ENCODE assay signal across 16 cellular contexts in the genomic region with DNA sequence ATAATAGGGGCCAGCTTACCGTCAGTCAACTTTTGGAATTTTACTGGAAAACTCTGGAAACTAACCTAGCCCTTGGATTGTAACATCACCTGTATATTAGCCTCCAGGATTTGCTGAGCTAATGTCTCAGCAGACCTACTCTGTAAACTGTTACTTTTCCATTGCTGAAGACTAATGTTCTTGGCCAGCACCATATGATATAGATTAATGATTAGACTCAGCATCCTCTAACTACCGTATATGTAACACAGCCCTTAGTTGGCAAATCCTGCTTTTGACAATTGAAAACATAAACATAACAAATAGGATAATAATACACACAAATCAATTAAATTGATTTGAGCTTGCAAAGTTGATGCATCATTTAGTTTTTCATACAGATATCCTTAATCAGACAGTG.
"Had no signal": no experiment of that assay in that cellular context is flagged by ENCODE, and none has a peak within 500 bp of the region (broad histone marks: within the 10 kb centered on the region; RNA-seq: fewer than 3 reads in every experiment).

No MANE protein-coding gene starts in this region.

- H3K27ac ChIP-seq: body of pancreas, foreskin keratinocyte, sigmoid colon, stomach, testis, upper lobe of right lung had no signal

- DNase-seq: activated CD4-positive, alpha-beta T cell treated with anti-CD3 and anti-CD28 coated beads, Interleukin-2, amount 50 U/mL, for 1 hour; activated CD8-positive, alpha-beta memory T cell treated with anti-CD3 and anti-CD28 coated beads for 24 hours; activated gamma-delta T cell treated with Interleukin-2 at 50 U/mL for 16 hours; amygdala; body of pancreas; central memory CD4-positive, alpha-beta T cell; effector memory CD4-positive, alpha-beta T cell; foreskin keratinocyte; head of caudate nucleus; immature natural killer cell; sigmoid colon; stimulated activated CD4-positive, alpha-beta T cell treated with anti-CD3 and anti-CD28 coated beads, Interleukin-2, amount 100 ng/mL, for 24 hours; stomach; T-helper 9 cell; testis; upper lobe of right lung had no signal

- H3K27me3 ChIP-seq: body of pancreas, foreskin keratinocyte, sigmoid colon, stomach, testis, upper lobe of right lung had no signal

- H3K4me1 ChIP-seq: body of pancreas, foreskin keratinocyte, sigmoid colon, stomach, testis, upper lobe of right lung had no signal

- H3K9me3 ChIP-seq: body of pancreas, sigmoid colon, stomach, testis, upper lobe of right lung had no signal

- H3K36me3 ChIP-seq: sigmoid colon, stomach, upper lobe of right lung had no signal

- ATAC-seq: body of pancreas, foreskin keratinocyte, upper lobe of right lung had no signal

- H3K4me3 ChIP-seq: body of pancreas, sigmoid colon, stomach, testis, upper lobe of right lung had no signal
